8 cellular contexts compared by ENCODE assay signal in genomic region chr6:33207569-33208088, GRCh38. TPM values are rescaled to one million over a fixed set of nuclear protein-coding genes. Genes with fewer than 3 reads are reported as not detected.
DNase-seq lines count a peak whose midpoint lies in the region; ATAC-seq and TF ChIP-seq lines count a peak whose summit lies in the region.

No MANE protein-coding gene starts in this region.

- no peaks in the 10 kb centered on the region for H3K9me3 ChIP-seq in BE2C
- no peaks in the 10 kb centered on the region for H3K9me3 ChIP-seq in ovary

- intact Hi-C loops in head of caudate nucleus (cut with DNase I) (loop anchor here (10.0 kb wide), 2 partner anchors 207 to 233 kb away; partner anchors contain the start of genes CUTA and PHF1), ovary (cut with DNase I) (no loop called here)

- no peak for TF ChIP-seq POLR2A in ovary (IDR thresholded peaks at IDR 0.05)

- TF ChIP-seq CTCF in BE2C (IDR thresholded peaks at IDR 0.05; ENCODE audit: low read depth, low read length) (no peak), HFFc6 (IDR thresholded peaks at IDR 0.05) (no peak), ovary (IDR thresholded peaks at IDR 0.05) (no peak)

- H3K27me3 Mint-ChIP-seq in HFFc6 (ENCODE audit: insufficient read depth) = peaks cover 8% of the 10 kb centered on the region
- H3K27me3 Mint-ChIP-seq in activated T-helper 17 cell treated with anti-CD3 and anti-CD28 coated beads, Interleukin-2, amount 50 U/mL, for 72 hours = peaks cover 3% of the 10 kb centered on the region

- no peaks in the 10 kb centered on the region for H3K9me3 Mint-ChIP-seq in HFFc6
- no peaks in the 10 kb centered on the region for H3K9me3 Mint-ChIP-seq in activated T-helper 17 cell treated with anti-CD3 and anti-CD28 coated beads, Interleukin-2, amount 50 U/mL, for 72 hours

- peaks cover 42% of the 10 kb centered on the region for H3K36me3 Mint-ChIP-seq in HFFc6 (ENCODE audit: low read depth)
- H3K36me3 Mint-ChIP-seq in activated T-helper 17 cell treated with anti-CD3 and anti-CD28 coated beads, Interleukin-2, amount 50 U/mL, for 72 hours (ENCODE audit: low read depth) = peaks cover 70% of the 10 kb centered on the region

- H3K27ac ChIP-seq in ovary = peak overlapping the region; percentile 88 to 98

- no peaks in the 10 kb centered on the region; the same call in 1 of the 2 replicates for H3K4me1 ChIP-seq in BE2C
- H3K4me1 ChIP-seq in ovary (ENCODE audit: insufficient read depth) = peaks cover 21% of the 10 kb centered on the region

- peaks cover 58% of the 10 kb centered on the region for H3K4me1 Mint-ChIP-seq in HFFc6 (ENCODE audit: low read depth)
- peaks cover 47% of the 10 kb centered on the region for H3K4me1 Mint-ChIP-seq in activated T-helper 17 cell treated with anti-CD3 and anti-CD28 coated beads, Interleukin-2, amount 50 U/mL, for 72 hours

- H3K4me3 ChIP-seq in BE2C (ENCODE audit: low read depth, low read length) (peak overlapping the region; percentile 94), ovary (peak overlapping the region; percentile 74)

- no peak for TF ChIP-seq EP300 in ovary (IDR thresholded peaks at IDR 0.05)

- 0 to 1% (median 1%) methylated on average over 29 of the region's 29 CpGs for WGBS in ovary, 3 donors

- H3K4me3 Mint-ChIP-seq in HFFc6 = peak overlapping the region; percentile 91
- peak overlapping the region; percentile 100 for H3K4me3 Mint-ChIP-seq in activated T-helper 17 cell treated with anti-CD3 and anti-CD28 coated beads, Interleukin-2, amount 50 U/mL, for 72 hours

- peak overlapping the region; percentile 97 for H3K27ac Mint-ChIP-seq in HFFc6
- H3K27ac Mint-ChIP-seq in activated T-helper 17 cell treated with anti-CD3 and anti-CD28 coated beads, Interleukin-2, amount 50 U/mL, for 72 hours = peak overlapping the region; percentile 94

- no peaks in the 10 kb centered on the region for H3K27me3 ChIP-seq in BE2C
- H3K27me3 ChIP-seq in ovary = no peaks in the 10 kb centered on the region

- H3K36me3 ChIP-seq in BE2C (peaks cover 15% of the 10 kb centered on the region), ovary (no peaks in the 10 kb centered on the region)

- no peak for ATAC-seq in activated T-helper 17 cell treated with anti-CD3 and anti-CD28 coated beads, Interleukin-2, amount 50 U/mL, for 72 hours (replicated peaks)

- DNase-seq in BE2C (peak; percentile 52), HFFc6 (peak; percentile 24), head of caudate nucleus (peak in 22 of 42 donors; percentile 26 to 67 (median 42)), ovary (peak; percentile 60 to 81 (median 75)), cerebellum (ENCODE audit: low spot score) (no peak), OCI-M2 (lab: John Stamatoyannopoulos, UW; ENCODE audit: unreplicated experiment) (no peak), kidney glomerular epithelial cell (lab: John Stamatoyannopoulos, UW) (no peak)

RNA-seq across cellular contexts. Expression of gene RING1, which starts 0.7 kb away (rescaled TPM):
- polyA plus RNA-seq in BE2C (2012; ENCODE audit: insufficient read depth, insufficient read length, low read depth) = 125 TPM
- total RNA-seq in HFFc6 (2021; fragmentation: NEBNext Ultra II Directional; extraction: Animal tissue kit (Norgen Biotek cat#: 25700)) = 10 to 100 TPM; 43.4 to 55.1 (median 52.1) TPM
- total RNA-seq in activated T-helper 17 cell treated with anti-CD3 and anti-CD28 coated beads, Interleukin-2, amount 50 U/mL, for 72 hours = 10 to 100 TPM; 22.7 to 25.1 TPM
- total RNA-seq in ovary (10 to 100 TPM; 20.7 to 70.6 (median 52.3) TPM), cerebellum (15.2 TPM)
- polyA plus RNA-seq in ovary = 10 to 100 TPM; 37.3 to 51.7 TPM

RNA-seq across cellular contexts. Expression of gene HSD17B8, which starts 3.2 kb away (rescaled TPM):
- polyA plus RNA-seq in BE2C (2012; ENCODE audit: insufficient read depth, insufficient read length, low read depth) = 9.9 TPM
- total RNA-seq in HFFc6 (2021; fragmentation: NEBNext Ultra II Directional; extraction: Animal tissue kit (Norgen Biotek cat#: 25700)) = 1 to 10 TPM in 2 of 6 experiments, under 1 TPM in 4; 0.39 to 1.2 (median 0.73) TPM
- total RNA-seq in activated T-helper 17 cell treated with anti-CD3 and anti-CD28 coated beads, Interleukin-2, amount 50 U/mL, for 72 hours = 10 to 100 TPM in 1 of 2 donors, 1 to 10 TPM in 1; 3.4 to 13.1 TPM
- 10 to 100 TPM in 2 of 7 donors, 1 to 10 TPM in 5; 4.0 to 18.4 (median 7.7) TPM for total RNA-seq in ovary
- 10 to 100 TPM in 1 of 2 donors, 1 to 10 TPM in 1; 9.4 to 10.3 TPM for polyA plus RNA-seq in ovary
- 2.4 TPM for total RNA-seq in cerebellum

RNA-seq across cellular contexts. Expression of gene SLC39A7, which starts 7.0 kb away (rescaled TPM):
- polyA plus RNA-seq in BE2C (2012; ENCODE audit: insufficient read depth, insufficient read length, low read depth) = 187 TPM
- 100 to 1,000 TPM; 215 to 240 (median 225) TPM for total RNA-seq in HFFc6 (2021; fragmentation: NEBNext Ultra II Directional; extraction: Animal tissue kit (Norgen Biotek cat#: 25700))
- 10 to 100 TPM; 50.5 to 65.0 TPM for total RNA-seq in activated T-helper 17 cell treated with anti-CD3 and anti-CD28 coated beads, Interleukin-2, amount 50 U/mL, for 72 hours
- total RNA-seq in ovary (10 to 100 TPM; 27.4 to 73.7 (median 61.2) TPM), cerebellum (30.8 TPM)
- 10 to 100 TPM; 54.0 to 80.0 TPM for polyA plus RNA-seq in ovary

RNA-seq across cellular contexts. Expression of gene RXRB, which starts 7.2 kb away (rescaled TPM):
- polyA plus RNA-seq in BE2C (2012; ENCODE audit: insufficient read depth, insufficient read length, low read depth) = 48.8 TPM
- 10 to 100 TPM; 37.3 to 41.6 (median 38.3) TPM for total RNA-seq in HFFc6 (2021; fragmentation: NEBNext Ultra II Directional; extraction: Animal tissue kit (Norgen Biotek cat#: 25700))
- 10 to 100 TPM; 31.0 to 68.7 TPM for total RNA-seq in activated T-helper 17 cell treated with anti-CD3 and anti-CD28 coated beads, Interleukin-2, amount 50 U/mL, for 72 hours
- 10 to 100 TPM; 19.8 to 54.0 (median 48.5) TPM for total RNA-seq in ovary
- 10 to 100 TPM; 40.9 to 42.1 TPM for polyA plus RNA-seq in ovary
- total RNA-seq in cerebellum = 23.2 TPM

RNA-seq across cellular contexts. Expression of gene COL11A2, which starts 15.4 kb away (rescaled TPM):
- 4.1 TPM for polyA plus RNA-seq in BE2C (2012; ENCODE audit: insufficient read depth, insufficient read length, low read depth)
- under 1 TPM; 0.15 to 0.69 (median 0.38) TPM for total RNA-seq in HFFc6 (2021; fragmentation: NEBNext Ultra II Directional; extraction: Animal tissue kit (Norgen Biotek cat#: 25700))
- total RNA-seq in activated T-helper 17 cell treated with anti-CD3 and anti-CD28 coated beads, Interleukin-2, amount 50 U/mL, for 72 hours = 1 to 10 TPM; 1.2 to 3.3 TPM
- total RNA-seq in ovary (1 to 10 TPM in 2 of 7 donors, under 1 TPM in 5; 0.53 to 1.2 (median 0.92) TPM), cerebellum (1.9 TPM)
- polyA plus RNA-seq in ovary = under 1 TPM; 0.52 to 0.96 TPM

Comparison
In these comparisons a context has a peak if more than half of its experiments do, and no peak if none do; other contexts are left out.
1. DNase-seq: peak in BE2C (single experiment), HFFc6 (single experiment), head of caudate nucleus (22 of 42) and ovary (5 of 5); none in cerebellum (single experiment), OCI-M2 (single experiment) and kidney glomerular epithelial cell (single experiment).